ENCODE assay signal across 11 cellular contexts in the genomic region with DNA sequence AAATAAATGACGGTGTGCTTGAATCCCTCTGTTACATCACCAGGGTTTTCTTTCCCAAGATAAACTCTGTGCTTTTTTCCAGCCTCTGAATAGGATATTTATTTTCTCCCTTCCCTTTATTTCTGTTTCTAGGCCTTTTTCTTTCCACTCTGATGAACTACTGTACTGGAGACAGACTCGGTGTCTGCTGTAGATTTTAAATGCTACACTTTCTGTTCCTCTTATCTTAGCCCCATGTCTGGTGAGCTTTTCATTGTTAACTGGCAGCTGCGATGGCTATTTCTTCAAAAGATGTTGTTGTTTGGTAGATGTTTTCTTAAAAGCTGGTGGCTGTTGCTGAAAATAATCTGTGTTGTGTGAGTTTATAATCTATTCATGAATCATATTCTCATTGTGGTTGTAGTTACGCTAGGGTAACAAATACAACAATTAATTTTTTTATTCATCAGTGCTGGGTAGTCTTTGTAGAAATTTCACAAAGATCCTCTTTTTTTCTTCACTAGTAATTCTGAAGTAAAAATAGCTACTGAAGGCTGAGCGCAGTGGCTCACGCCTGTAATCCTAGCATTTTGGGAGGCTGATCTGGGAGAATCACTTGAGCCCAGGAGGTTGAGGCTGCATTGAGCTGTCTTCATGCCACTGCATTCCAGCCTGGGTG. TPM values are rescaled to one million over a fixed set of nuclear protein-coding genes. Genes with fewer than 3 reads are reported as not detected.
A peak's percentile ranks its signal among the peaks of the same experiment; 100 is the strongest.
DNase-seq lines count a peak whose midpoint lies in the region; ATAC-seq and TF ChIP-seq lines count a peak whose summit lies in the region.
"Had no signal": no experiment of that assay in that cellular context is flagged by ENCODE, and none has a peak within 500 bp of the region (broad histone marks: within the 10 kb centered on the region; RNA-seq: fewer than 3 reads in every experiment).

No MANE protein-coding gene starts in this region.

- H3K4me1 ChIP-seq in endodermal cell (ENCODE audit: control insufficient read depth, insufficient read depth, low read length) (no peaks in the 10 kb centered on the region), PC-3 (ENCODE audit: insufficient read depth, low read length) (no peaks in the 10 kb centered on the region)

- H3K9me2 ChIP-seq in PC-3 (replicated peaks; ENCODE audit: low read length), result no peaks in the 10 kb centered on the region

- no peak overlapping the region for H3K4me3 Mint-ChIP-seq in endodermal cell
- H3K4me3 Mint-ChIP-seq: GM23338 had no signal

- DNase-seq in GM12865 (ENCODE audit: low read depth) (peak; percentile 34), endodermal cell (no peak), PC-3 (no peak), cerebellum (ENCODE audit: low spot score) (no peak), HT-29 (ENCODE audit: low spot score) (no peak)
- no peak for DNase-seq in stimulated activated naive CD4-positive, alpha-beta T cell (lab: John Stamatoyannopoulos, UW)
- DNase-seq: stimulated activated CD4-positive, alpha-beta T cell treated with anti-CD3 and anti-CD28 coated beads, Interleukin-4, amount 100 ng/mL, for 1 hour had no signal

- CTCF ChIA-PET in PC-3 (lab: Charles Lee), result no interaction called here

- BruUV-seq in PC-3 (replicated peaks; lab: Mats Ljungman, UMichigan), result no TSS peak

- H3K4me3 ChIP-seq in GM12865 (ENCODE audit: low read depth, low read length), result no peak overlapping the region
- no peak overlapping the region for H3K4me3 ChIP-seq in endodermal cell (ENCODE audit: low read length)
- no peak overlapping the region for H3K4me3 ChIP-seq in PC-3 (ENCODE audit: low read length)
- H3K4me3 ChIP-seq: GM23338 had no signal

- H3K27me3 Mint-ChIP-seq in endodermal cell (ENCODE audit: insufficient read depth), result no peaks in the 10 kb centered on the region

- H3K4me1 Mint-ChIP-seq in endodermal cell, result peaks cover 32% of the 10 kb centered on the region

- peaks cover 12% of the 10 kb centered on the region; the same call in 1 of the 2 replicates for H3K79me2 ChIP-seq in PC-3 (ENCODE audit: low read length)

- H3K9me3 Mint-ChIP-seq in endodermal cell, result peaks cover 33% of the 10 kb centered on the region

- H3F3A ChIP-seq in PC-3 (ENCODE audit: low read length, unreplicated experiment), result no peaks in the 10 kb centered on the region

- ATAC-seq in GM21390 (IDR thresholded peaks at IDR 0.05; ENCODE audit: unreplicated experiment), result peak; percentile 87
- peak; percentile 83 for ATAC-seq in HG03354 (IDR thresholded peaks at IDR 0.05; ENCODE audit: poor library complexity, severe bottlenecking, unreplicated experiment)
- ATAC-seq in PC-3, result no peak
- ATAC-seq: GM23338 had no signal

- H2AFZ ChIP-seq in PC-3 (ENCODE audit: low read length), result no peak overlapping the region
- H2AFZ ChIP-seq: GM23338 had no signal

- no peaks in the 10 kb centered on the region for H4K20me1 ChIP-seq in PC-3 (ENCODE audit: low read length)

- H3K27ac Mint-ChIP-seq in endodermal cell, result peak overlapping the region; percentile 14

- intact Hi-C loops in PC-3 (cut with micrococcal nuclease), result no loop called here

- H3K4me2 ChIP-seq in PC-3 (ENCODE audit: low read length), result no peak overlapping the region
- H3K4me2 ChIP-seq: GM23338 had no signal

- TF ChIP-seq CTCF in GM12865 (IDR thresholded peaks at IDR 0.05; ENCODE audit: insufficient read depth, low read depth, low read length, missing control alignments) (no peak), endodermal cell (conservative IDR thresholded peaks at IDR 0.05) (no peak), PC-3 (conservative IDR thresholded peaks at IDR 0.05; ENCODE audit: low read depth, low read length) (no peak)

- H3K9ac ChIP-seq in endodermal cell (ENCODE audit: extremely low read depth, low read length, poor library complexity, severe bottlenecking) (no peak overlapping the region), PC-3 (ENCODE audit: low read length) (no peak overlapping the region)

- H3K27me3 ChIP-seq in endodermal cell (ENCODE audit: control insufficient read depth, insufficient read depth, low read length, poor library complexity, severe bottlenecking) (no peaks in the 10 kb centered on the region), PC-3 (ENCODE audit: low read length) (no peaks in the 10 kb centered on the region)

- WGBS in endodermal cell (ENCODE audit: insufficient coverage in 1 of 2, insufficient read length in 1 of 2), 2 experiments, result 91 to 97% methylated on average over 3 to 6 of the region's 6 CpGs

- POLR2A ChIA-PET in PC-3 (lab: Charles Lee; ENCODE audit: unreplicated experiment), result interaction anchor here (0.7 kb wide), 1 partner anchor 10 kb away, joined by 5 read pairs; no protein-coding TSS in a partner anchor

- H3K36me3 Mint-ChIP-seq in endodermal cell (ENCODE audit: low read depth), result peaks cover 57% of the 10 kb centered on the region

- H3K9me3 ChIP-seq in endodermal cell (ENCODE audit: control insufficient read depth, low read length), result peaks cover 31% of the 10 kb centered on the region
- H3K9me3 ChIP-seq in PC-3 (ENCODE audit: low read length), result no peaks in the 10 kb centered on the region

- H3K27ac ChIP-seq in endodermal cell (ENCODE audit: low read depth, low read length), result no peak overlapping the region
- no peak overlapping the region for H3K27ac ChIP-seq in PC-3 (ENCODE audit: low read length)

- H3K36me3 ChIP-seq in endodermal cell (ENCODE audit: control insufficient read depth, insufficient read depth, low read length) (peaks cover 42% of the 10 kb centered on the region), PC-3 (ENCODE audit: low read depth, low read length) (peaks cover 5% of the 10 kb centered on the region; the same call in 1 of the 2 replicates)

RNA-seq across cellular contexts. Expression of gene SCAANT1, which starts 15.6 kb away (rescaled TPM):
- total RNA-seq in endodermal cell (not detected), PC-3 (2014; rRNA removed) (not detected in 2 replicates), cerebellum (not detected)
- polyA plus RNA-seq in endodermal cell (2013, experiment 1 of 2), result not detected
- polyA plus RNA-seq in endodermal cell (2013, experiment 2 of 2), result not detected
- total RNA-seq in HT-29 (2014; rRNA removed; shearing (Covaris generic)), result not detected in 2 replicates
- total RNA-seq: GM23338 had no signal
- polyA plus RNA-seq: BJ had no signal
